In genomic region chr4:113555868-113556267, GRCh38 we compare ENCODE assay signal across 13 cellular contexts.
DNase-seq lines count a peak whose midpoint lies in the region; ATAC-seq and TF ChIP-seq lines count a peak whose summit lies in the region.
"Had no signal": no experiment of that assay in that cellular context is flagged by ENCODE, and none has a peak within 500 bp of the region (broad histone marks: within the 10 kb centered on the region; RNA-seq: fewer than 3 reads in every experiment).

No MANE protein-coding gene starts in this region.

- H3K4me3 ChIP-seq in fibroblast of the aortic adventitia (ENCODE audit: low read depth, low read length) (no peak overlapping the region), mucosa of rectum (ENCODE audit: low read length in 2 of 2) (no peak overlapping the region), upper lobe of left lung (peak overlapping the region in 1 of 4 donors; percentile 8), Peyer's patch (no peak overlapping the region)

- TF ChIP-seq POLR2A in upper lobe of left lung (IDR thresholded peaks at IDR 0.05) = no peak
- no peak for TF ChIP-seq POLR2A in Peyer's patch (IDR thresholded peaks at IDR 0.05)

- H3K9me3 Mint-ChIP-seq in activated naive CD4-positive, alpha-beta T cell treated with anti-CD3 and anti-CD28 coated beads, Interleukin-2, amount 50 U/mL, for 72 hours = no peaks in the 10 kb centered on the region
- H3K9me3 Mint-ChIP-seq: activated naive CD8-positive, alpha-beta T cell treated with anti-CD3 and anti-CD28 coated beads, Interleukin-2, amount 10 ng/mL, durations not matched to agents 7 days and 5 days; stimulated activated memory B cell treated with anti-CD40 and anti-IgM and Interleukin-4, amounts not matched to agents 10 μg/mL and 1 μg/mL and 100 μg/mL, for 72 hours had no signal

- DNase-seq in NOMO-1 treated with DMSO at 0.1 percent for 48 hours (lab: John Stamatoyannopoulos, UW; ENCODE audit: unreplicated experiment) (peak; percentile 82), fibroblast of the aortic adventitia (ENCODE audit: low read depth) (peak; percentile 89), upper lobe of left lung (peak in 1 of 2 donors; percentile 50), Peyer's patch (no peak)
- DNase-seq in activated naive CD4-positive, alpha-beta T cell treated with anti-CD3 and anti-CD28 coated beads, Interleukin-2, amount 50 U/mL, for 72 hours (ENCODE audit: low spot score in 2 of 2) = no peak
- DNase-seq: activated naive CD8-positive, alpha-beta T cell treated with anti-CD3 and anti-CD28 coated beads, Interleukin-2, amount 10 ng/mL, durations not matched to agents 7 days and 5 days; KG1; NCI-H1930; SK-N-SH; stimulated activated CD4-positive, alpha-beta T cell treated with anti-CD3 and anti-CD28 coated beads, Interleukin-4, amount 100 ng/mL, for 4 hours had no signal

- peaks cover 6 to 15% of the 10 kb centered on the region in 2 donors for H3K4me1 ChIP-seq in mucosa of rectum (ENCODE audit: control insufficient read depth in 2 of 2, insufficient read depth in 2 of 2, low read length in 2 of 2)
- peaks cover 8 to 20% (median 13%) of the 10 kb centered on the region in 4 donors for H3K4me1 ChIP-seq in upper lobe of left lung
- no peaks in the 10 kb centered on the region for H3K4me1 ChIP-seq in Peyer's patch

- TF ChIP-seq EP300 in upper lobe of left lung (IDR thresholded peaks at IDR 0.05) = peak in 1 of 4 donors; percentile 61

- H3K36me3 Mint-ChIP-seq in activated naive CD4-positive, alpha-beta T cell treated with anti-CD3 and anti-CD28 coated beads, Interleukin-2, amount 50 U/mL, for 72 hours = peaks cover 0 to 8% of the 10 kb centered on the region in 2 donors

- H3K36me3 ChIP-seq in mucosa of rectum (ENCODE audit: control insufficient read depth in 2 of 2, insufficient read depth in 2 of 2, low read length in 2 of 2) = no peaks in the 10 kb centered on the region
- no peaks in the 10 kb centered on the region for H3K36me3 ChIP-seq in upper lobe of left lung
- peaks cover 0 to 8% (median 0%) of the 10 kb centered on the region in 3 donors for H3K36me3 ChIP-seq in Peyer's patch

- 63 to 73% methylated on average over 5 of the region's 5 CpGs for WGBS in upper lobe of left lung, 2 donors

- peak overlapping the region; percentile 80 to 89 for H3K27ac ChIP-seq in mucosa of rectum (ENCODE audit: low read depth in 2 of 2, low read length in 2 of 2)
- H3K27ac ChIP-seq in upper lobe of left lung = peak overlapping the region; percentile 73 to 88 (median 82)
- peak overlapping the region in 2 of 4 donors; percentile 2 to 45 for H3K27ac ChIP-seq in Peyer's patch

- no peaks in the 10 kb centered on the region for H3K9me3 ChIP-seq in mucosa of rectum (ENCODE audit: control insufficient read depth in 2 of 2, low read length in 2 of 2)
- no peaks in the 10 kb centered on the region for H3K9me3 ChIP-seq in upper lobe of left lung
- no peaks in the 10 kb centered on the region for H3K9me3 ChIP-seq in Peyer's patch
- H3K9me3 ChIP-seq: SK-N-SH had no signal

- peak overlapping the region in 1 of 2 donors; percentile 31 for H3K9ac ChIP-seq in mucosa of rectum (ENCODE audit: low read depth in 1 of 2, low read length in 2 of 2)
- H3K9ac ChIP-seq: SK-N-SH had no signal

- H3K27ac Mint-ChIP-seq in activated naive CD4-positive, alpha-beta T cell treated with anti-CD3 and anti-CD28 coated beads, Interleukin-2, amount 50 U/mL, for 72 hours = peak overlapping the region in 1 of 2 donors; percentile 2
- H3K27ac Mint-ChIP-seq: activated naive CD8-positive, alpha-beta T cell treated with anti-CD3 and anti-CD28 coated beads, Interleukin-2, amount 10 ng/mL, durations not matched to agents 7 days and 5 days; stimulated activated memory B cell treated with anti-CD40 and anti-IgM and Interleukin-4, amounts not matched to agents 10 μg/mL and 1 μg/mL and 100 μg/mL, for 72 hours had no signal

- ATAC-seq in upper lobe of left lung (ENCODE audit: low FRiP score in 2 of 2) (peak; percentile 87 to 90), HG03342 (IDR thresholded peaks at IDR 0.05; ENCODE audit: unreplicated experiment) (no peak)
- ATAC-seq in activated naive CD4-positive, alpha-beta T cell treated with anti-CD3 and anti-CD28 coated beads, Interleukin-2, amount 50 U/mL, for 72 hours = no peak
- ATAC-seq: stimulated activated memory B cell treated with anti-CD40 and anti-IgM and Interleukin-4, amounts not matched to agents 10 μg/mL and 1 μg/mL and 100 μg/mL, for 72 hours had no signal

- TF ChIP-seq CTCF in fibroblast of the aortic adventitia (IDR thresholded peaks at IDR 0.05; ENCODE audit: insufficient read depth, low read length) = no peak
- TF ChIP-seq CTCF in upper lobe of left lung (IDR thresholded peaks at IDR 0.05) = no peak
- no peak for TF ChIP-seq CTCF in Peyer's patch (IDR thresholded peaks at IDR 0.05)

- H3K27me3 ChIP-seq in mucosa of rectum (ENCODE audit: control insufficient read depth in 2 of 2, insufficient read depth in 2 of 2, low read length in 2 of 2) (no peaks in the 10 kb centered on the region), upper lobe of left lung (no peaks in the 10 kb centered on the region), Peyer's patch (no peaks in the 10 kb centered on the region)

Comparison
In these comparisons a context has a peak if more than half of its experiments do, and no peak if none do; other contexts are left out.
1. DNase-seq: peak in NOMO-1 treated with DMSO at 0.1 percent for 48 hours (single experiment) and fibroblast of the aortic adventitia (single experiment); none in Peyer's patch (0 of 3) and activated naive CD4-positive, alpha-beta T cell treated with anti-CD3 and anti-CD28 coated beads, Interleukin-2, amount 50 U/mL, for 72 hours (0 of 2).
2. ATAC-seq: peak in upper lobe of left lung (2 of 2); none in activated naive CD4-positive, alpha-beta T cell treated with anti-CD3 and anti-CD28 coated beads, Interleukin-2, amount 50 U/mL, for 72 hours (0 of 2) and HG03342 (single experiment).